In genomic region chr7:152762056-152762455, GRCh38 we compare ENCODE assay signal across 17 cellular contexts. TPM values are rescaled to one million over a fixed set of nuclear protein-coding genes. Genes with fewer than 3 reads are reported as not detected.
DNase-seq lines count a peak whose midpoint lies in the region; ATAC-seq and TF ChIP-seq lines count a peak whose summit lies in the region.
"Had no signal": no experiment of that assay in that cellular context is flagged by ENCODE, and none has a peak within 500 bp of the region (broad histone marks: within the 10 kb centered on the region; RNA-seq: fewer than 3 reads in every experiment).

No MANE protein-coding gene starts in this region.

- no peak overlapping the region for H3K27ac ChIP-seq in left lung
- H3K27ac ChIP-seq: BLaER1, esophagus squamous epithelium had no signal

- ATAC-seq in left lung: no peak
- ATAC-seq: T-helper 17 cell had no signal

- H3K27me3 ChIP-seq in adipocyte (replicated peaks; ENCODE audit: control insufficient read depth, insufficient read depth, low read length) (no peaks in the 10 kb centered on the region), left lung (no peaks in the 10 kb centered on the region)
- H3K27me3 ChIP-seq: BLaER1, esophagus squamous epithelium had no signal

- TF ChIP-seq CTCF in left lung (IDR thresholded peaks at IDR 0.05): no peak

- H3K4me3 ChIP-seq in adipocyte (ENCODE audit: low read length) (peak overlapping the region; percentile 85), left lung (no peak overlapping the region)
- H3K4me3 ChIP-seq: BLaER1, esophagus squamous epithelium had no signal

- intact Hi-C loops in left lung (cut with DNase I): no loop called here

- no peaks in the 10 kb centered on the region for H3K9me3 ChIP-seq in adipocyte (ENCODE audit: control insufficient read depth, low read length)
- H3K9me3 ChIP-seq in left lung: no peaks in the 10 kb centered on the region
- H3K9me3 ChIP-seq: BLaER1, esophagus squamous epithelium had no signal

- H3K9ac ChIP-seq in adipocyte (ENCODE audit: low read length): peak overlapping the region; percentile 7
- H3K9ac ChIP-seq: BLaER1 had no signal

- peak; percentile 50 for DNase-seq in AG20443 (ENCODE audit: low spot score)
- peak; percentile 51 for DNase-seq in HCEC 1CT
- DNase-seq in adipocyte (ENCODE audit: low read depth): peak; percentile 68
- peak; percentile 18 for DNase-seq in myocyte (ENCODE audit: low read depth)
- DNase-seq in NCI-H526 (lab: John Stamatoyannopoulos, UW): no peak
- DNase-seq in activated CD4-positive, alpha-beta T cell treated with anti-CD3 and anti-CD28 coated beads, Interleukin-2, amount 50 U/mL, for 1 hour: no peak
- no peak for DNase-seq in left lung
- no peak for DNase-seq in C1 segment of cervical spinal cord (lab: John Stamatoyannopoulos, UW)
- DNase-seq: activated CD8-positive, alpha-beta memory T cell treated with anti-CD3 and anti-CD28 coated beads for 24 hours; activated naive CD4-positive, alpha-beta T cell treated with anti-CD3 and anti-CD28 coated beads, Interleukin-2, amount 10 ng/mL, durations not matched to agents 7 days and 5 days; esophagus squamous epithelium; GDM1; NCI-H1105; NCI-H345; stimulated activated naive B cell treated with anti-CD40 and anti-IgM and Interleukin-4, amounts not matched to agents 10 μg/mL and 1 μg/mL and 100 μg/mL, for 72 hours; T-helper 17 cell had no signal

- H3K4me1 ChIP-seq in adipocyte (ENCODE audit: control insufficient read depth, insufficient read depth, low read length) (peaks cover 23% of the 10 kb centered on the region), left lung (peaks cover 0 to 22% of the 10 kb centered on the region in 2 donors)

- H3K36me3 ChIP-seq in adipocyte (ENCODE audit: control insufficient read depth, insufficient read depth, low read length, severe bottlenecking) (no peaks in the 10 kb centered on the region), left lung (no peaks in the 10 kb centered on the region)
- H3K36me3 ChIP-seq: BLaER1, esophagus squamous epithelium had no signal

RNA-seq across cellular contexts. Expression of gene ACTR3B, which starts 2.5 kb away (rescaled TPM):
- total RNA-seq in myocyte (4.5 and 12.1 TPM in 2 replicates), left lung (10 to 100 TPM in 1 of 2 donors, 1 to 10 TPM in 1; 6.6 to 10.3 TPM)
- polyA plus RNA-seq in myocyte (2012): 15.3 TPM

Comparison
In these comparisons a context has a peak if more than half of its experiments do, and no peak if none do; other contexts are left out.
1. DNase-seq: peak in AG20443 (single experiment), HCEC 1CT (single experiment), adipocyte (single experiment) and myocyte (single experiment); none in NCI-H526 (0 of 2), activated CD4-positive, alpha-beta T cell treated with anti-CD3 and anti-CD28 coated beads, Interleukin-2, amount 50 U/mL, for 1 hour (single experiment), left lung (0 of 2) and C1 segment of cervical spinal cord (0 of 14).